1 cellular context compared by ENCODE assay signal in the genomic region with DNA sequence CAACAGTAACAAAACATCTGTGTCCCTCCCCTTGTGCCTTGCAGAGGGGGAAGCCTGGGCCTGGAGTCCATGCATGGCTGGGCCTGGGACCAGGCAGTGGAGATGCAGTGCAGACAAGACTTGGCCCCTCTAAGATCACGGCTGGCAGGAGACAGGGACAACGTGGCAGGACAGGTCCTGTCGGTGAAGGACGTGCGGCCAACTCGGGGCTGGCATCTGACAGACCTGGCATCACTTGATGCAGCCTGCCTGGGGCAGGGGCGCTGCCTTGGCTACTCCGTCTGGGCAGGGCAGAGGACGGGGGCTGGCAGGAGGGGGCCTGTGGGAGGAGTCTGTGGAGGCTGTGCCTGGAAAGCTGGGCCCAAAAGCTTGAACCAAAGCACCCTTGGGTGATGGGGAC.
TF ChIP-seq lines count a peak whose summit lies in the region.

No MANE protein-coding gene starts in this region.

TF ChIP-seq in H1, 55 proteins besides CTCF, POLR2A, EP300 and RAD21 (continued from another document):
- no peak for TF ChIP-seq RNF2 (IDR thresholded peaks at IDR 0.05; ENCODE audit: borderline replicate concordance, low read depth, low read length, missing control alignments, poor library complexity, severe bottlenecking)
- TF ChIP-seq KDM4A (IDR thresholded peaks at IDR 0.05; ENCODE audit: low read depth, low read length, severe bottlenecking), result no peak
- no peak for TF ChIP-seq ATF2 (IDR thresholded peaks at IDR 0.05; ENCODE audit: low read length)
- no peak for TF ChIP-seq SIX5 (IDR thresholded peaks at IDR 0.05; ENCODE audit: low read depth, low read length)
- TF ChIP-seq CHD2 (IDR thresholded peaks at IDR 0.05; ENCODE audit: low read length), result no peak
- no peak for TF ChIP-seq SIRT6 (IDR thresholded peaks at IDR 0.05; ENCODE audit: low read length)
- TF ChIP-seq HDAC6 (IDR thresholded peaks at IDR 0.05; ENCODE audit: low read depth, low read length), result no peak
- no peak for TF ChIP-seq E2F6 (IDR thresholded peaks at IDR 0.05)
- TF ChIP-seq EZH2 (IDR thresholded peaks at IDR 0.05; ENCODE audit: low read depth, low read length, severe bottlenecking), result no peak
- TF ChIP-seq TAF7 (optimal IDR thresholded peaks at IDR 0.05; ENCODE audit: borderline replicate concordance, low read depth, low read length), result no peak
- TF ChIP-seq BCL11A (IDR thresholded peaks at IDR 0.05; ENCODE audit: low read depth in 2 of 2, low read length in 2 of 2), result no peak
- no peak for TF ChIP-seq CHD1 (IDR thresholded peaks at IDR 0.05; ENCODE audit: low read depth, low read length)
- TF ChIP-seq CEBPB (IDR thresholded peaks at IDR 0.05; ENCODE audit: low read depth, low read length), result no peak
- no peak for TF ChIP-seq ATF3 (IDR thresholded peaks at IDR 0.05; ENCODE audit: insufficient read depth, low read depth, low read length)
- no peak for TF ChIP-seq SAP30 (IDR thresholded peaks at IDR 0.05; ENCODE audit: insufficient read depth, insufficient replicate concordance, low read length)
